10 cellular contexts compared by ENCODE assay signal in the genomic region with DNA sequence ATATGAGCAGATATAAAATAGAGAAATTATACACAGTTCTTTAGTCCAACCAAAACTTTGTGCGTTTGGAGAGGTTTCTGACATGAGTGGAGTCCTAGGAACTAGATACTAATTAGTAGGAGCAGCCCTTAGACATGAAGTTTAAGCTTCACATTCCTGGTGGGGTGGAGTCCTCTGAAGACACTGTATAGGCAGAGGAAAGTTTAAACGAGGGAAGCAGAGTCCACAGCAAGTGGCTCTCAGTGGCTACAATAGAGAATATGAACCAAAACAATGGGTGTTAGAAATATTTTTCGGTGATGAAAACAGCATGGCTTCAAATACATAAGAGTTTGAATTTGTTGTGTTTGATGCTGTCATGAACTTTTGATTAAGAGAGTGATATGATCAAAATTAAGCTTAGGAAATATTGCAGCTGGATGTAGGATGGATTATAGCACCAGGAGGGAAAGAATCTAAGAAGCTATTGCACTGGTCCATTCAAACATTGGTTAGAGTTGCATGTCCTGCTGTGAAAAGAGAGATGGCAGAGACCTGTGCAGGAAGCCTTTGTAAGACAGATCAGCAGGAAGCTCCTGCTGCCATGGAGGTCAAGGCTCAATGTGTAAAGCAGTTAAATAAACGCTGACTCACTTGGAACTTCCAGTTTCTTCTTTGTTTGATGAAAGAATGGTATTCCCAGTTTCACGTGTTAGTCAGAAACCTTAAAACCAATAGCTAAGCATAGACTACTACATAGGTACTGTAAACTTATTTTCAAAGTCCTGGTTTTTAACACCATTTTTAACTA.
DNase-seq lines count a peak whose midpoint lies in the region; ATAC-seq and TF ChIP-seq lines count a peak whose summit lies in the region.
"Had no signal": no experiment of that assay in that cellular context is flagged by ENCODE, and none has a peak within 500 bp of the region (broad histone marks: within the 10 kb centered on the region; RNA-seq: fewer than 3 reads in every experiment).

No MANE protein-coding gene starts in this region.

- no peak overlapping the region for H2AFZ ChIP-seq in osteoblast (ENCODE audit: low read length)

- intact Hi-C loops in vagina (cut with DNase I) = no loop called here
- intact Hi-C loops in colonic mucosa (cut with DNase I) = no loop called here

- H3K4me1 ChIP-seq in osteoblast (ENCODE audit: insufficient read depth, low read length) = peaks cover 13% of the 10 kb centered on the region
- no peaks in the 10 kb centered on the region for H3K4me1 ChIP-seq in vagina
- no peaks in the 10 kb centered on the region for H3K4me1 ChIP-seq in colonic mucosa

- DNase-seq in H7 (peak; percentile 57), NCI-H69 (lab: John Stamatoyannopoulos, UW) (peak; percentile 94), epithelial cell of prostate (ENCODE audit: low read depth, low spot score) (peak; percentile 68), osteoblast (ENCODE audit: insufficient read length, low spot score, missing footprints) (no peak), vagina (ENCODE audit: extremely low spot score in 2 of 2) (no peak), colonic mucosa (no peak)
- DNase-seq: activated CD4-positive, alpha-beta T cell treated with anti-CD3 and anti-CD28 coated beads, Interleukin-2, amount 50 U/mL, for 1 hour; amygdala had no signal

- ATAC-seq in HG02678 (IDR thresholded peaks at IDR 0.05; ENCODE audit: unreplicated experiment) = no peak
- ATAC-seq: stimulated activated memory B cell treated with anti-CD40 and anti-IgM and Interleukin-4, amounts not matched to agents 10 μg/mL and 1 μg/mL and 100 μg/mL, for 72 hours had no signal

- no peaks in the 10 kb centered on the region for H3K79me2 ChIP-seq in osteoblast (ENCODE audit: insufficient read depth, low read length)

- H3K9me3 ChIP-seq in osteoblast (ENCODE audit: low read depth, low read length) = no peaks in the 10 kb centered on the region
- H3K9me3 ChIP-seq in vagina = no peaks in the 10 kb centered on the region
- no peaks in the 10 kb centered on the region for H3K9me3 ChIP-seq in colonic mucosa

- TF ChIP-seq CTCF in osteoblast (IDR thresholded peaks at IDR 0.05; ENCODE audit: extremely low read depth, low read depth, low read length) (no peak), vagina (IDR thresholded peaks at IDR 0.05) (no peak), colonic mucosa (IDR thresholded peaks at IDR 0.05) (no peak)

- H3K27ac ChIP-seq in epithelial cell of prostate (peak overlapping the region; percentile 20), osteoblast (ENCODE audit: low read depth, low read length) (no peak overlapping the region), vagina (no peak overlapping the region), colonic mucosa (no peak overlapping the region)

- no peaks in the 10 kb centered on the region for H4K20me1 ChIP-seq in osteoblast (ENCODE audit: insufficient read depth, low read length)

- peak overlapping the region; percentile 23 for H3K4me2 ChIP-seq in osteoblast (ENCODE audit: insufficient read depth, low read length)

- H3K4me3 ChIP-seq in H7 (ENCODE audit: insufficient read depth, low read depth, low read length) (no peak overlapping the region), osteoblast (ENCODE audit: insufficient read depth, low read length) (no peak overlapping the region), vagina (no peak overlapping the region), colonic mucosa (no peak overlapping the region)

- no peaks in the 10 kb centered on the region for H3K36me3 ChIP-seq in H7 (replicated peaks; ENCODE audit: control insufficient read depth, insufficient read depth, low read length)
- no peaks in the 10 kb centered on the region for H3K36me3 ChIP-seq in osteoblast (ENCODE audit: insufficient read depth, low read length)
- peaks cover 0 to 18% of the 10 kb centered on the region in 2 donors for H3K36me3 ChIP-seq in vagina
- H3K36me3 ChIP-seq in colonic mucosa = no peaks in the 10 kb centered on the region

- no peak for TF ChIP-seq POLR2A in vagina (IDR thresholded peaks at IDR 0.05)

- H3K9ac ChIP-seq in colonic mucosa (ENCODE audit: low read depth in 2 of 2, low read length in 2 of 2) = no peak overlapping the region

- H3K27me3 ChIP-seq in H7 (ENCODE audit: control insufficient read depth, insufficient read depth, low read length) = no peaks in the 10 kb centered on the region
- H3K27me3 ChIP-seq in osteoblast (ENCODE audit: insufficient read depth, low read length) = no peaks in the 10 kb centered on the region
- H3K27me3 ChIP-seq in vagina = no peaks in the 10 kb centered on the region
- no peaks in the 10 kb centered on the region for H3K27me3 ChIP-seq in colonic mucosa

Comparison
In these comparisons a context has a peak if more than half of its experiments do, and no peak if none do; other contexts are left out.
1. DNase-seq: peak in H7 (single experiment), NCI-H69 (single experiment) and epithelial cell of prostate (single experiment); none in osteoblast (single experiment), vagina (0 of 2) and colonic mucosa (single experiment).